28 cellular contexts compared by ENCODE assay signal in the genomic region with DNA sequence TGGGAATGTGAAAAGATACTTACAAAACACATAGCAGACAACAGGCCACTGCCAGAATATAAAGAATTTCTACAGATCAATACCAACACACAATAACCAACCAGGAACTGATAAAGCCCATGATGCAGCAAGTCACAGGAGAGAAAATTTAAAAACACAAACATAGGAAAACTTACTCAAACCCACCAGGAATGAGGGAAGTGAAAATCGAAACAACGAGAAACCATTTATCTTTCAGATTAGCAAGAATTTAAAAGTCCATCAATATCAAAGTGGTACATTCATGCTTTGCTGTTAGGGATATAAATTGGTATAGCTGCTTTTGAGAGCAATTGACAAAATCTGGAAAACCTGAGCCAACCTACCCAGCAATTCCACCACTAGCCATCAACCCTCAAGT.
"Had no signal": no experiment of that assay in that cellular context is flagged by ENCODE, and none has a peak within 500 bp of the region (broad histone marks: within the 10 kb centered on the region; RNA-seq: fewer than 3 reads in every experiment).

No MANE protein-coding gene starts in this region.

- H3K27me3 Mint-ChIP-seq: type B pancreatic cell had no signal

- H3K4me3 ChIP-seq: dorsolateral prefrontal cortex, gastrocnemius medialis, heart left ventricle, left lung, prostate gland, right atrium auricular region, smooth muscle cell, stomach, testis, tibial artery had no signal

- H3K4me1 Mint-ChIP-seq: neural crest cell had no signal

- H3K27ac Mint-ChIP-seq: natural killer cell; stimulated activated effector memory CD8-positive, alpha-beta T cell treated with anti-CD3 and anti-CD28 coated beads, Interleukin-12 subunit alpha, Interleukin-12 subunit beta, amount 100 ng/mL, for 72 hours; type B pancreatic cell had no signal

- H3K4me3 Mint-ChIP-seq: natural killer cell; neural crest cell; stimulated activated effector memory CD8-positive, alpha-beta T cell treated with anti-CD3 and anti-CD28 coated beads, Interleukin-12 subunit alpha, Interleukin-12 subunit beta, amount 100 ng/mL, for 72 hours; type B pancreatic cell had no signal

- H3K36me3 ChIP-seq: gastrocnemius medialis, heart left ventricle, left lung, neutrophil, prostate gland, right atrium auricular region, stomach, tibial artery had no signal

- H3K9ac ChIP-seq: parathyroid adenoma had no signal

- H3K4me2 ChIP-seq: smooth muscle cell had no signal

- DNase-seq: dorsolateral prefrontal cortex; effector CD4-positive, alpha-beta T cell; foreskin fibroblast; gastrocnemius medialis; heart left ventricle; hippocampal formation; left cardiac atrium; left lung; mammary epithelial cell; natural killer cell; stimulated activated CD4-positive, alpha-beta T cell treated with anti-CD3 and anti-CD28 coated beads, Interleukin-12 subunit alpha, Interleukin-12 subunit beta, amount 100 ng/mL, for 4 hours; stimulated activated CD4-positive, alpha-beta T cell treated with anti-CD3 and anti-CD28 coated beads, Interleukin-1b, Interleukin-23, amount 100 ng/mL, for 48 hours; stimulated activated CD4-positive, alpha-beta T cell treated with anti-CD3 and anti-CD28 coated beads, Interleukin-4, amount 100 ng/mL, for 24 hours; stimulated activated naive CD4-positive, alpha-beta T cell treated with Interleukin-2 at 50 U/mL for 16 hours; stomach; testis; tibial artery had no signal

- H3K9me3 Mint-ChIP-seq: natural killer cell had no signal

- H3K4me1 ChIP-seq: prostate gland, right atrium auricular region, stomach, testis, tibial artery had no signal

- H3K36me3 Mint-ChIP-seq: natural killer cell; stimulated activated effector memory CD8-positive, alpha-beta T cell treated with anti-CD3 and anti-CD28 coated beads, Interleukin-12 subunit alpha, Interleukin-12 subunit beta, amount 100 ng/mL, for 72 hours had no signal

- ATAC-seq: esophagus mucosa; gastrocnemius medialis; heart left ventricle; left cardiac atrium; left lung; natural killer cell; sciatic nerve; stimulated activated effector memory CD8-positive, alpha-beta T cell treated with anti-CD3 and anti-CD28 coated beads, Interleukin-12 subunit alpha, Interleukin-12 subunit beta, amount 100 ng/mL, for 72 hours had no signal

- H3K27ac ChIP-seq: dorsolateral prefrontal cortex, epithelial cell of prostate, gastrocnemius medialis, heart left ventricle, left lung, neutrophil, parathyroid adenoma, prostate gland, right atrium auricular region, stomach, testis, tibial artery had no signal

- H3K9me3 ChIP-seq: gastrocnemius medialis, heart left ventricle, left lung, neutrophil, prostate gland, right atrium auricular region, stomach, testis, tibial artery had no signal

- H3K27me3 ChIP-seq: dorsolateral prefrontal cortex, gastrocnemius medialis, heart left ventricle, left lung, neutrophil, right atrium auricular region, stomach, testis, tibial artery had no signal
